Comparison of ENCODE assay signal across 17 cellular contexts in the genomic region with DNA sequence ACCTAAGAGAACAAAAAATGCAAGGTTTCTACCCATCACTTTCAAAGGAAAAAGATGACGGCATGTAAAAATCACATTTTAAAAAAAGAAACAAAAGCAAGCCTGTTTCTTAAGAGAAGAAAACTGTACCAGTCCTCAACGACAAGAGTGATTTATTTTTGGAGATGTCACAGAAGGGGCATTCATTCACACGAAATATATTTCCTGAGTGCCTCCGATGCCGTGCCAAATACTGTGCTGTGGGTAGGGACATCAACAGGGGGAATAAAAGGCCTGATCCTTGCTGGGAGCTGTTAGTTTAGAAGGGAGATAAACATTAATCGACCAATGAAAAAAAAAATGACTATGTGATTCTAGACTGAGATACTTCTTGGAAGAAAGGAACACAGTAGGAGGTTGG.
DNase-seq lines count a peak whose midpoint lies in the region; ATAC-seq, FAIRE-seq and TF ChIP-seq lines count a peak whose summit lies in the region.
"Had no signal": no experiment of that assay in that cellular context is flagged by ENCODE, and none has a peak within 500 bp of the region (broad histone marks: within the 10 kb centered on the region; RNA-seq: fewer than 3 reads in every experiment).

No MANE protein-coding gene starts in this region.

- DNase-seq in GM19239 (ENCODE audit: insufficient read length, low spot score) (no peak), nephron progenitor cell (no peak)
- DNase-seq in stimulated activated CD4-positive, alpha-beta T cell treated with anti-CD3 and anti-CD28 coated beads, Interleukin-4, amount 100 ng/mL, for 4 hours: no peak
- no peak for DNase-seq in naive thymus-derived CD8-positive, alpha-beta T cell
- DNase-seq: BE2C; CD4-positive, alpha-beta memory T cell; COR-L47; DND-41; GDM1; GOT3; HCEC 1CT; HFFc6 had no signal

- H3K27me3 Mint-ChIP-seq in brain (no peaks in the 10 kb centered on the region), nephron progenitor cell (ENCODE audit: low read depth, poor library complexity) (no peaks in the 10 kb centered on the region)
- peaks cover 0 to 3% (median 0%) of the 10 kb centered on the region in 5 donors for H3K27me3 Mint-ChIP-seq in naive thymus-derived CD8-positive, alpha-beta T cell
- H3K27me3 Mint-ChIP-seq: CD4-positive, alpha-beta memory T cell had no signal

- TF ChIP-seq CTCF in brain (conservative IDR thresholded peaks at IDR 0.05) (no peak), nephron progenitor cell (IDR thresholded peaks at IDR 0.05) (no peak)

- H3K27ac Mint-ChIP-seq in brain (peak overlapping the region in 4 of 5 experiments; percentile 1 to 89 (median 45)), nephron progenitor cell (peak overlapping the region; percentile 17)
- no peak overlapping the region for H3K27ac Mint-ChIP-seq in naive thymus-derived CD8-positive, alpha-beta T cell
- H3K27ac Mint-ChIP-seq: CD4-positive, alpha-beta memory T cell; HFFc6 had no signal

- H3K4me3 Mint-ChIP-seq in brain (peak overlapping the region in 1 of 5 experiments; percentile 34), nephron progenitor cell (no peak overlapping the region)
- H3K4me3 Mint-ChIP-seq in naive thymus-derived CD8-positive, alpha-beta T cell: no peak overlapping the region
- H3K4me3 Mint-ChIP-seq: CD4-positive, alpha-beta memory T cell; HFFc6 had no signal

- peaks cover 6% of the 10 kb centered on the region for H3K4me1 Mint-ChIP-seq in brain
- no peaks in the 10 kb centered on the region for H3K4me1 Mint-ChIP-seq in nephron progenitor cell
- no peaks in the 10 kb centered on the region for H3K4me1 Mint-ChIP-seq in naive thymus-derived CD8-positive, alpha-beta T cell
- H3K4me1 Mint-ChIP-seq: CD4-positive, alpha-beta memory T cell had no signal

- POLR2A ChIA-PET in naive thymus-derived CD8-positive, alpha-beta T cell (lab: Charles Lee): no interaction called here

- FAIRE-seq in GM19239 (lab: Jason Lieb, UNC): peak; percentile 37
- FAIRE-seq: A204.1, GM12892 had no signal

- no peak for ATAC-seq in HG02938 (IDR thresholded peaks at IDR 0.05; ENCODE audit: unreplicated experiment)
- ATAC-seq in naive thymus-derived CD8-positive, alpha-beta T cell: no peak
- ATAC-seq in HG02885 (IDR thresholded peaks at IDR 0.05; ENCODE audit: poor library complexity, unreplicated experiment): no peak

- H3K9me3 Mint-ChIP-seq in brain: no peaks in the 10 kb centered on the region
- no peaks in the 10 kb centered on the region for H3K9me3 Mint-ChIP-seq in nephron progenitor cell
- H3K9me3 Mint-ChIP-seq in naive thymus-derived CD8-positive, alpha-beta T cell: peaks cover 0 to 4% (median 0%) of the 10 kb centered on the region in 9 donors

- H3K36me3 Mint-ChIP-seq in brain (no peaks in the 10 kb centered on the region), nephron progenitor cell (ENCODE audit: low read depth) (no peaks in the 10 kb centered on the region)
- no peaks in the 10 kb centered on the region for H3K36me3 Mint-ChIP-seq in naive thymus-derived CD8-positive, alpha-beta T cell
- H3K36me3 Mint-ChIP-seq: CD4-positive, alpha-beta memory T cell had no signal

Comparison
In these comparisons a context has a peak if more than half of its experiments do, and no peak if none do; other contexts are left out.
1. H3K27ac Mint-ChIP-seq: peak in brain (4 of 5) and nephron progenitor cell (single experiment); none in naive thymus-derived CD8-positive, alpha-beta T cell (0 of 10).